In the genomic region with DNA sequence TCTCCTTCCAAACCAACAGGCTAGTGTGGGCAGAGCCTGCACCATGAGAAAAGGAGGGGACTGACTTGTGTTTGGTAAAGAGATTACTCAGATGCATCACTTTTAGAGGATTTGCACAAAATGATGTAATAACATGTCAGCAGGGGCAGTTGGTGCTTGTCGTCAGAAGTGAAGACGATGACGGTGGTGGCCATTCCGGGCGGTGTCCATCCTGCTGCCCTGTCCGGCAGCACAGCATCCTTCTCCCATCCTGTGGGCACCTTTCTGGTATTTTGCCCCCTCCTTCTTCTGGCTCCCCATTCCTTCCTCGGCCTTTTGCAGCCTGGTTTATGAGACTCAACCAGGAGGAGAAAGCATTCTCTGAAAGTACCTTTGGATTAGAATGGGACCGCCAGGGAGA, we compare ENCODE assay signal across 18 cellular contexts.
"Had no signal": no experiment of that assay in that cellular context is flagged by ENCODE, and none has a peak within 500 bp of the region (broad histone marks: within the 10 kb centered on the region; RNA-seq: fewer than 3 reads in every experiment).

No MANE protein-coding gene starts in this region.

- DNase-seq: cortex of kidney; dorsolateral prefrontal cortex; effector CD8-positive, alpha-beta T cell; foreskin melanocyte; left cardiac atrium; left ventricle myocardium inferior; lower lobe of right lung; natural killer cell; right cardiac atrium; stimulated activated CD4-positive, alpha-beta T cell treated with anti-CD3 and anti-CD28 coated beads, Interleukin-2, amount 100 ng/mL, for 48 hours; stimulated activated naive CD8-positive, alpha-beta T cell treated with anti-CD3 and anti-CD28 coated beads, Interleukin-15, Interleukin-2, amounts not matched to agents 100 U/mL and 50 U/mL, for 24 hours had no signal

- H3K27ac Mint-ChIP-seq: memory B cell, mesothelial cell of epicardium, natural killer cell had no signal

- ATAC-seq: left cardiac atrium; lower lobe of right lung; natural killer cell; right cardiac atrium; stimulated activated naive CD8-positive, alpha-beta T cell treated with anti-CD3 and anti-CD28 coated beads, Interleukin-15, Interleukin-2, amounts not matched to agents 100 U/mL and 50 U/mL, for 24 hours had no signal

- H3K27ac ChIP-seq: dorsolateral prefrontal cortex, hepatocyte, left ventricle myocardium inferior, lower lobe of right lung, pancreas, tibial artery had no signal

- H3K4me3 ChIP-seq: dorsolateral prefrontal cortex, hepatocyte, left ventricle myocardium inferior, lower lobe of right lung, pancreas, smooth muscle cell, tibial artery had no signal

- H3K27me3 ChIP-seq: hepatocyte, pancreas had no signal

- H3K4me1 Mint-ChIP-seq: memory B cell, mesothelial cell of epicardium, natural killer cell had no signal

- H3K36me3 Mint-ChIP-seq: memory B cell, mesothelial cell of epicardium, natural killer cell had no signal

- H3K36me3 ChIP-seq: left ventricle myocardium inferior, lower lobe of right lung, pancreas, tibial artery had no signal

- H3K4me3 Mint-ChIP-seq: memory B cell, mesothelial cell of epicardium, natural killer cell, neural crest cell had no signal

- H3K4me1 ChIP-seq: left ventricle myocardium inferior, lower lobe of right lung, pancreas, tibial artery had no signal

- H3K9me3 ChIP-seq: left ventricle myocardium inferior, lower lobe of right lung, pancreas, tibial artery had no signal

- H3K9me3 Mint-ChIP-seq: memory B cell, natural killer cell, neural crest cell had no signal
